In genomic region chrX:154365997-154366665, GRCh38 we compare ENCODE assay signal across 1 cellular context.
TF ChIP-seq lines count a peak whose summit lies in the region.

No MANE protein-coding gene starts in this region.

TF ChIP-seq in SK-N-SH treated with all-trans-retinoic acid at 6 μM for 48 hours, 23 proteins besides CTCF, POLR2A, EP300 and RAD21:
- TF ChIP-seq, protein P1, sequence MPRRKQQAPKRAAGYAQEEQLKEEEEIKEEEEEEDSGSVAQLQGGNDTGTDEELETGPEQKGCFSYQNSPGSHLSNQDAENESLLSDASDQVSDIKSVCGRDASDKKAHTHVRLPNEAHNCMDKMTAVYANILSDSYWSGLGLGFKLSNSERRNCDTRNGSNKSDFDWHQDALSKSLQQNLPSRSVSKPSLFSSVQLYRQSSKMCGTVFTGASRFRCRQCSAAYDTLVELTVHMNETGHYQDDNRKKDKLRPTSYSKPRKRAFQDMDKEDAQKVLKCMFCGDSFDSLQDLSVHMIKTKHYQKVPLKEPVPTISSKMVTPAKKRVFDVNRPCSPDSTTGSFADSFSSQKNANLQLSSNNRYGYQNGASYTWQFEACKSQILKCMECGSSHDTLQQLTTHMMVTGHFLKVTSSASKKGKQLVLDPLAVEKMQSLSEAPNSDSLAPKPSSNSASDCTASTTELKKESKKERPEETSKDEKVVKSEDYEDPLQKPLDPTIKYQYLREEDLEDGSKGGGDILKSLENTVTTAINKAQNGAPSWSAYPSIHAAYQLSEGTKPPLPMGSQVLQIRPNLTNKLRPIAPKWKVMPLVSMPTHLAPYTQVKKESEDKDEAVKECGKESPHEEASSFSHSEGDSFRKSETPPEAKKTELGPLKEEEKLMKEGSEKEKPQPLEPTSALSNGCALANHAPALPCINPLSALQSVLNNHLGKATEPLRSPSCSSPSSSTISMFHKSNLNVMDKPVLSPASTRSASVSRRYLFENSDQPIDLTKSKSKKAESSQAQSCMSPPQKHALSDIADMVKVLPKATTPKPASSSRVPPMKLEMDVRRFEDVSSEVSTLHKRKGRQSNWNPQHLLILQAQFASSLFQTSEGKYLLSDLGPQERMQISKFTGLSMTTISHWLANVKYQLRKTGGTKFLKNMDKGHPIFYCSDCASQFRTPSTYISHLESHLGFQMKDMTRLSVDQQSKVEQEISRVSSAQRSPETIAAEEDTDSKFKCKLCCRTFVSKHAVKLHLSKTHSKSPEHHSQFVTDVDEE (CRISPR knock-in tag; IDR thresholded peaks at IDR 0.05): no peak
- TF ChIP-seq TOX (CRISPR knock-in tag; IDR thresholded peaks at IDR 0.05; ENCODE audit: borderline replicate concordance): no peak
- TF ChIP-seq RARB (CRISPR knock-in tag; IDR thresholded peaks at IDR 0.05): no peak
- TF ChIP-seq ZC3H10 (CRISPR knock-in tag; IDR thresholded peaks at IDR 0.05): no peak
- TF ChIP-seq ZNF565 (CRISPR knock-in tag; conservative IDR thresholded peaks at IDR 0.05; ENCODE audit: low read depth): no peak
- TF ChIP-seq ESRRG (CRISPR knock-in tag; IDR thresholded peaks at IDR 0.05): no peak
- TF ChIP-seq CSRNP3 (CRISPR knock-in tag; IDR thresholded peaks at IDR 0.05): no peak
